ENCODE assay signal across 1 cellular context in the genomic region with DNA sequence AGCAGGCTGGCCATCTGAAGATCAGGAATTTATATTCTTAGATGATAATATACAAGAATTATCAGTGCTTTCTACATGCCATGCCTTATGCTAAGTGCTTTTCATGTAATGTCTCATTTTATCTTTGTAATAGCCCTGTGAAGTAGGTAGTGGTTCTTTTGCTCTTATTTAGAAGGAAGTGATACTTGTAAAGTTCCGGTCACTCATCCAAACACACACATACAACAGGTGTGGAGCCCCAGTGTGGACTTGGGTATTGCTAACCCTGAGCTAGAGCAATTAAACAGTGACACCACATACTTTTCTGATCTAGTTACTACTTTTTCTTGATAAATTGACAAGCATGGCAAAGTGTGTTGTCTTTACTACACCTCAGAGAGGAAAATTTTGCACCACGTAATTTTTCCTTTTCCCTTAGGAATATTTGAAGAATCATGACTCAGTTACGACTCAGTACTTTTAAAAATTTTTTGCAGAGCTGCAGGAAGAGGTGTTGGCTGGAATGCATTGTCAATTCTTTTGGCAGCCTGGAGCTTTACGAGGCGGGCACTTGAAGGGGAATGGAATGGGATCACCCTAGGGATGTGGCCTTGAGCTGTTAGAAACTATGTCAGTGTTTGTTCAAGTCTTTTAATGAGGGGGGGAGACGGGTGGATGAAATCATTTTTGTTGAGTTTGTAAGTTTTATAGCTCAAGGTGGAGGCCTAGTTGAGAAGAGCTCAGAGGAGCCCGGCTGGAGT.
TF ChIP-seq lines count a peak whose summit lies in the region.

No MANE protein-coding gene starts in this region.

TF ChIP-seq in HEK293, 187 proteins besides CTCF, POLR2A, EP300 and RAD21 (continues in another document):
- TF ChIP-seq, protein P1, sequence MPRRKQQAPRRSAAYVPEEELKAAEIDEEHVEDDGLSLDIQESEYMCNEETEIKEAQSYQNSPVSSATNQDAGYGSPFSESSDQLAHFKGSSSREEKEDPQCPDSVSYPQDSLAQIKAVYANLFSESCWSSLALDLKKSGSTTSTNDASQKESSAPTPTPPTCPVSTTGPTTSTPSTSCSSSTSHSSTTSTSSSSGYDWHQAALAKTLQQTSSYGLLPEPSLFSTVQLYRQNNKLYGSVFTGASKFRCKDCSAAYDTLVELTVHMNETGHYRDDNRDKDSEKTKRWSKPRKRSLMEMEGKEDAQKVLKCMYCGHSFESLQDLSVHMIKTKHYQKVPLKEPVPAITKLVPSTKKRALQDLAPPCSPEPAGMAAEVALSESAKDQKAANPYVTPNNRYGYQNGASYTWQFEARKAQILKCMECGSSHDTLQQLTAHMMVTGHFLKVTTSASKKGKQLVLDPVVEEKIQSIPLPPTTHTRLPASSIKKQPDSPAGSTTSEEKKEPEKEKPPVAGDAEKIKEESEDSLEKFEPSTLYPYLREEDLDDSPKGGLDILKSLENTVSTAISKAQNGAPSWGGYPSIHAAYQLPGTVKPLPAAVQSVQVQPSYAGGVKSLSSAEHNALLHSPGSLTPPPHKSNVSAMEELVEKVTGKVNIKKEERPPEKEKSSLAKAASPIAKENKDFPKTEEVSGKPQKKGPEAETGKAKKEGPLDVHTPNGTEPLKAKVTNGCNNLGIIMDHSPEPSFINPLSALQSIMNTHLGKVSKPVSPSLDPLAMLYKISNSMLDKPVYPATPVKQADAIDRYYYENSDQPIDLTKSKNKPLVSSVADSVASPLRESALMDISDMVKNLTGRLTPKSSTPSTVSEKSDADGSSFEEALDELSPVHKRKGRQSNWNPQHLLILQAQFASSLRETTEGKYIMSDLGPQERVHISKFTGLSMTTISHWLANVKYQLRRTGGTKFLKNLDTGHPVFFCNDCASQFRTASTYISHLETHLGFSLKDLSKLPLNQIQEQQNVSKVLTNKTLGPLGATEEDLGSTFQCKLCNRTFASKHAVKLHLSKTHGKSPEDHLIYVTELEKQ (tag by site-specific recombination; IDR thresholded peaks at IDR 0.05; ENCODE audit: borderline replicate concordance): peak; percentile 63
- TF ChIP-seq ZNF660 (tag by site-specific recombination; IDR thresholded peaks at IDR 0.05): 0 out of 2 replicates have a peak, but pooled peaks have one; percentile 30
- 0 out of 2 replicates have a peak, but pooled peaks have one; percentile 66 for TF ChIP-seq OVOL3 (tag by site-specific recombination; IDR thresholded peaks at IDR 0.05)
- TF ChIP-seq, protein P2, sequence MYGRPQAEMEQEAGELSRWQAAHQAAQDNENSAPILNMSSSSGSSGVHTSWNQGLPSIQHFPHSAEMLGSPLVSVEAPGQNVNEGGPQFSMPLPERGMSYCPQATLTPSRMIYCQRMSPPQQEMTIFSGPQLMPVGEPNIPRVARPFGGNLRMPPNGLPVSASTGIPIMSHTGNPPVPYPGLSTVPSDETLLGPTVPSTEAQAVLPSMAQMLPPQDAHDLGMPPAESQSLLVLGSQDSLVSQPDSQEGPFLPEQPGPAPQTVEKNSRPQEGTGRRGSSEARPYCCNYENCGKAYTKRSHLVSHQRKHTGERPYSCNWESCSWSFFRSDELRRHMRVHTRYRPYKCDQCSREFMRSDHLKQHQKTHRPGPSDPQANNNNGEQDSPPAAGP (tag by site-specific recombination; IDR thresholded peaks at IDR 0.05): 0 out of 2 replicates have a peak, but pooled peaks have one; percentile 34
- 0 out of 2 replicates have a peak, but pooled peaks have one; percentile 28 for TF ChIP-seq KLF7 (tag by site-specific recombination; IDR thresholded peaks at IDR 0.05; ENCODE audit: borderline replicate concordance)
- peak; percentile 64; the same call in 1 of the 2 replicates for TF ChIP-seq GLI2 (tag by site-specific recombination; IDR thresholded peaks at IDR 0.05; ENCODE audit: borderline replicate concordance, low read depth)
- TF ChIP-seq WT1 (tag by site-specific recombination; IDR thresholded peaks at IDR 0.05): peak; percentile 56; the same call in 1 of the 2 replicates
- peak; percentile 59; the same call in 1 of the 2 replicates for TF ChIP-seq ZNF24 (tag by site-specific recombination; IDR thresholded peaks at IDR 0.05)
- peak; percentile 91 for TF ChIP-seq ZNF843 (tag by site-specific recombination; IDR thresholded peaks at IDR 0.05)
- TF ChIP-seq, protein P3, sequence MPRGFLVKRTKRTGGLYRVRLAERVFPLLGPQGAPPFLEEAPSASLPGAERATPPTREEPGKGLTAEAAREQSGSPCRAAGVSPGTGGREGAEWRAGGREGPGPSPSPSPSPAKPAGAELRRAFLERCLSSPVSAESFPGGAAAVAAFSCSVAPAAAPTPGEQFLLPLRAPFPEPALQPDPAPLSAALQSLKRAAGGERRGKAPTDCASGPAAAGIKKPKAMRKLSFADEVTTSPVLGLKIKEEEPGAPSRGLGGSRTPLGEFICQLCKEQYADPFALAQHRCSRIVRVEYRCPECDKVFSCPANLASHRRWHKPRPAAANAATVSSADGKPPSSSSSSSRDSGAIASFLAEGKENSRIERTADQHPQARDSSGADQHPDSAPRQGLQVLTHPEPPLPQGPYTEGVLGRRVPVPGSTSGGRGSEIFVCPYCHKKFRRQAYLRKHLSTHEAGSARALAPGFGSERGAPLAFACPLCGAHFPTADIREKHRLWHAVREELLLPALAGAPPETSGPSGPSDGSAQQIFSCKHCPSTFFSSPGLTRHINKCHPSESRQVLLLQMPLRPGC (tag by site-specific recombination; IDR thresholded peaks at IDR 0.05): peak; percentile 67; the same call in 1 of the 2 replicates
- 0 out of 2 replicates have a peak, but pooled peaks have one; percentile 48 for TF ChIP-seq ZNF610 (tag by site-specific recombination; IDR thresholded peaks at IDR 0.05; ENCODE audit: borderline replicate concordance)
- TF ChIP-seq, protein P4, sequence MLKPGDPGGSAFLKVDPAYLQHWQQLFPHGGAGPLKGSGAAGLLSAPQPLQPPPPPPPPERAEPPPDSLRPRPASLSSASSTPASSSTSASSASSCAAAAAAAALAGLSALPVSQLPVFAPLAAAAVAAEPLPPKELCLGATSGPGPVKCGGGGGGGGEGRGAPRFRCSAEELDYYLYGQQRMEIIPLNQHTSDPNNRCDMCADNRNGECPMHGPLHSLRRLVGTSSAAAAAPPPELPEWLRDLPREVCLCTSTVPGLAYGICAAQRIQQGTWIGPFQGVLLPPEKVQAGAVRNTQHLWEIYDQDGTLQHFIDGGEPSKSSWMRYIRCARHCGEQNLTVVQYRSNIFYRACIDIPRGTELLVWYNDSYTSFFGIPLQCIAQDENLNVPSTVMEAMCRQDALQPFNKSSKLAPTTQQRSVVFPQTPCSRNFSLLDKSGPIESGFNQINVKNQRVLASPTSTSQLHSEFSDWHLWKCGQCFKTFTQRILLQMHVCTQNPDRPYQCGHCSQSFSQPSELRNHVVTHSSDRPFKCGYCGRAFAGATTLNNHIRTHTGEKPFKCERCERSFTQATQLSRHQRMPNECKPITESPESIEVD (tag by site-specific recombination; IDR thresholded peaks at IDR 0.05): peak; percentile 93
- TF ChIP-seq ZNF223 (tag by site-specific recombination; IDR thresholded peaks at IDR 0.05): no peak
- TF ChIP-seq GLI4 (tag by site-specific recombination; IDR thresholded peaks at IDR 0.05): no peak
- TF ChIP-seq, protein P5, sequence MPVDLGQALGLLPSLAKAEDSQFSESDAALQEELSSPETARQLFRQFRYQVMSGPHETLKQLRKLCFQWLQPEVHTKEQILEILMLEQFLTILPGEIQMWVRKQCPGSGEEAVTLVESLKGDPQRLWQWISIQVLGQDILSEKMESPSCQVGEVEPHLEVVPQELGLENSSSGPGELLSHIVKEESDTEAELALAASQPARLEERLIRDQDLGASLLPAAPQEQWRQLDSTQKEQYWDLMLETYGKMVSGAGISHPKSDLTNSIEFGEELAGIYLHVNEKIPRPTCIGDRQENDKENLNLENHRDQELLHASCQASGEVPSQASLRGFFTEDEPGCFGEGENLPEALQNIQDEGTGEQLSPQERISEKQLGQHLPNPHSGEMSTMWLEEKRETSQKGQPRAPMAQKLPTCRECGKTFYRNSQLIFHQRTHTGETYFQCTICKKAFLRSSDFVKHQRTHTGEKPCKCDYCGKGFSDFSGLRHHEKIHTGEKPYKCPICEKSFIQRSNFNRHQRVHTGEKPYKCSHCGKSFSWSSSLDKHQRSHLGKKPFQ (tag by site-specific recombination; IDR thresholded peaks at IDR 0.05): peak; percentile 59
- no peak for TF ChIP-seq ZNF501 (tag by site-specific recombination; IDR thresholded peaks at IDR 0.05)
- TF ChIP-seq, protein P6, sequence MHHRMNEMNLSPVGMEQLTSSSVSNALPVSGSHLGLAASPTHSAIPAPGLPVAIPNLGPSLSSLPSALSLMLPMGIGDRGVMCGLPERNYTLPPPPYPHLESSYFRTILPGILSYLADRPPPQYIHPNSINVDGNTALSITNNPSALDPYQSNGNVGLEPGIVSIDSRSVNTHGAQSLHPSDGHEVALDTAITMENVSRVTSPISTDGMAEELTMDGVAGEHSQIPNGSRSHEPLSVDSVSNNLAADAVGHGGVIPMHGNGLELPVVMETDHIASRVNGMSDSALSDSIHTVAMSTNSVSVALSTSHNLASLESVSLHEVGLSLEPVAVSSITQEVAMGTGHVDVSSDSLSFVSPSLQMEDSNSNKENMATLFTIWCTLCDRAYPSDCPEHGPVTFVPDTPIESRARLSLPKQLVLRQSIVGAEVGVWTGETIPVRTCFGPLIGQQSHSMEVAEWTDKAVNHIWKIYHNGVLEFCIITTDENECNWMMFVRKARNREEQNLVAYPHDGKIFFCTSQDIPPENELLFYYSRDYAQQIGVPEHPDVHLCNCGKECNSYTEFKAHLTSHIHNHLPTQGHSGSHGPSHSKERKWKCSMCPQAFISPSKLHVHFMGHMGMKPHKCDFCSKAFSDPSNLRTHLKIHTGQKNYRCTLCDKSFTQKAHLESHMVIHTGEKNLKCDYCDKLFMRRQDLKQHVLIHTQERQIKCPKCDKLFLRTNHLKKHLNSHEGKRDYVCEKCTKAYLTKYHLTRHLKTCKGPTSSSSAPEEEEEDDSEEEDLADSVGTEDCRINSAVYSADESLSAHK (tag by site-specific recombination; IDR thresholded peaks at IDR 0.05): peak; percentile 53
- peak; percentile 89 for TF ChIP-seq ZNF423 (tag by site-specific recombination; IDR thresholded peaks at IDR 0.05)
- TF ChIP-seq SCRT1 (tag by site-specific recombination; IDR thresholded peaks at IDR 0.05; ENCODE audit: borderline replicate concordance): 0 out of 2 replicates have a peak, but pooled peaks have one; percentile 14
- TF ChIP-seq, protein P7, sequence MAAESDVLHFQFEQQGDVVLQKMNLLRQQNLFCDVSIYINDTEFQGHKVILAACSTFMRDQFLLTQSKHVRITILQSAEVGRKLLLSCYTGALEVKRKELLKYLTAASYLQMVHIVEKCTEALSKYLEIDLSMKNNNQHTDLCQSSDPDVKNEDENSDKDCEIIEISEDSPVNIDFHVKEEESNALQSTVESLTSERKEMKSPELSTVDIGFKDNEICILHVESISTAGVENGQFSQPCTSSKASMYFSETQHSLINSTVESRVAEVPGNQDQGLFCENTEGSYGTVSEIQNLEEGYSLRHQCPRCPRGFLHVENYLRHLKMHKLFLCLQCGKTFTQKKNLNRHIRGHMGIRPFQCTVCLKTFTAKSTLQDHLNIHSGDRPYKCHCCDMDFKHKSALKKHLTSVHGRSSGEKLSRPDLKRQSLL (tag by site-specific recombination; IDR thresholded peaks at IDR 0.05): peak; percentile 59; the same call in 1 of the 2 replicates
- peak; percentile 45 for TF ChIP-seq SCRT2 (tag by site-specific recombination; IDR thresholded peaks at IDR 0.05)
- peak; percentile 92 for TF ChIP-seq ZIC2 (tag by site-specific recombination; IDR thresholded peaks at IDR 0.05)
- peak; percentile 64; the same call in 1 of the 2 replicates for TF ChIP-seq KLF10 (tag by site-specific recombination; IDR thresholded peaks at IDR 0.05)
- peak; percentile 74; the same call in 1 of the 2 replicates for TF ChIP-seq ZNF561 (tag by site-specific recombination; IDR thresholded peaks at IDR 0.05; ENCODE audit: borderline replicate concordance)
- TF ChIP-seq TCF7L2 (IDR thresholded peaks at IDR 0.05; ENCODE audit: borderline replicate concordance, low read depth, low read length): peak; percentile 33; the same call in 1 of the 2 replicates
- TF ChIP-seq, protein P8, sequence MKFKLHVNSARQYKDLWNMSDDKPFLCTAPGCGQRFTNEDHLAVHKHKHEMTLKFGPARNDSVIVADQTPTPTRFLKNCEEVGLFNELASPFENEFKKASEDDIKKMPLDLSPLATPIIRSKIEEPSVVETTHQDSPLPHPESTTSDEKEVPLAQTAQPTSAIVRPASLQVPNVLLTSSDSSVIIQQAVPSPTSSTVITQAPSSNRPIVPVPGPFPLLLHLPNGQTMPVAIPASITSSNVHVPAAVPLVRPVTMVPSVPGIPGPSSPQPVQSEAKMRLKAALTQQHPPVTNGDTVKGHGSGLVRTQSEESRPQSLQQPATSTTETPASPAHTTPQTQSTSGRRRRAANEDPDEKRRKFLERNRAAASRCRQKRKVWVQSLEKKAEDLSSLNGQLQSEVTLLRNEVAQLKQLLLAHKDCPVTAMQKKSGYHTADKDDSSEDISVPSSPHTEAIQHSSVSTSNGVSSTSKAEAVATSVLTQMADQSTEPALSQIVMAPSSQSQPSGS (tag by site-specific recombination; IDR thresholded peaks at IDR 0.05; ENCODE audit: low read depth): peak; percentile 72
- TF ChIP-seq MZF1 (tag by site-specific recombination; IDR thresholded peaks at IDR 0.05; ENCODE audit: borderline replicate concordance): peak; percentile 91; the same call in 1 of the 2 replicates
- TF ChIP-seq, protein P9, sequence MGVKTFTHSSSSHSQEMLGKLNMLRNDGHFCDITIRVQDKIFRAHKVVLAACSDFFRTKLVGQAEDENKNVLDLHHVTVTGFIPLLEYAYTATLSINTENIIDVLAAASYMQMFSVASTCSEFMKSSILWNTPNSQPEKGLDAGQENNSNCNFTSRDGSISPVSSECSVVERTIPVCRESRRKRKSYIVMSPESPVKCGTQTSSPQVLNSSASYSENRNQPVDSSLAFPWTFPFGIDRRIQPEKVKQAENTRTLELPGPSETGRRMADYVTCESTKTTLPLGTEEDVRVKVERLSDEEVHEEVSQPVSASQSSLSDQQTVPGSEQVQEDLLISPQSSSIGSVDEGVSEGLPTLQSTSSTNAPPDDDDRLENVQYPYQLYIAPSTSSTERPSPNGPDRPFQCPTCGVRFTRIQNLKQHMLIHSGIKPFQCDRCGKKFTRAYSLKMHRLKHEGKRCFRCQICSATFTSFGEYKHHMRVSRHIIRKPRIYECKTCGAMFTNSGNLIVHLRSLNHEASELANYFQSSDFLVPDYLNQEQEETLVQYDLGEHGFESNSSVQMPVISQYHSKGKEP (tag by site-specific recombination; IDR thresholded peaks at IDR 0.05): 0 out of 2 replicates have a peak, but pooled peaks have one; percentile 37
- peak; percentile 73 for TF ChIP-seq GLIS1 (tag by site-specific recombination; IDR thresholded peaks at IDR 0.05)
- no peak for TF ChIP-seq ZNF10 (tag by site-specific recombination; IDR thresholded peaks at IDR 0.05)
- TF ChIP-seq, protein P10, sequence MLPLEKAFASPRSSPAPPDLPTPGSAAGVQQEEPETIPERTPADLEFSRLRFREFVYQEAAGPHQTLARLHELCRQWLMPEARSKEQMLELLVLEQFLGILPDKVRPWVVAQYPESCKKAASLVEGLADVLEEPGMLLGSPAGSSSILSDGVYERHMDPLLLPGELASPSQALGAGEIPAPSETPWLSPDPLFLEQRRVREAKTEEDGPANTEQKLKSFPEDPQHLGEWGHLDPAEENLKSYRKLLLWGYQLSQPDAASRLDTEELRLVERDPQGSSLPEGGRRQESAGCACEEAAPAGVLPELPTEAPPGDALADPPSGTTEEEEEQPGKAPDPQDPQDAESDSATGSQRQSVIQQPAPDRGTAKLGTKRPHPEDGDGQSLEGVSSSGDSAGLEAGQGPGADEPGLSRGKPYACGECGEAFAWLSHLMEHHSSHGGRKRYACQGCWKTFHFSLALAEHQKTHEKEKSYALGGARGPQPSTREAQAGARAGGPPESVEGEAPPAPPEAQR (tag by site-specific recombination; IDR thresholded peaks at IDR 0.05): no peak
- no peak for TF ChIP-seq ZNF548 (tag by site-specific recombination; IDR thresholded peaks at IDR 0.05)
- TF ChIP-seq ZNF629 (tag by site-specific recombination; IDR thresholded peaks at IDR 0.05): peak; percentile 68
- no peak for TF ChIP-seq SP3 (tag by site-specific recombination; IDR thresholded peaks at IDR 0.05)
